Comparison of ENCODE assay signal across 8 cellular contexts in genomic region chr15:34122771-34123183, GRCh38. TPM values are rescaled to one million over a fixed set of nuclear protein-coding genes. Genes with fewer than 3 reads are reported as not detected.
DNase-seq lines count a peak whose midpoint lies in the region; ATAC-seq and TF ChIP-seq lines count a peak whose summit lies in the region.

No MANE protein-coding gene starts in this region.

- H3K4me1 ChIP-seq in smooth muscle cell (ENCODE audit: low read depth) (peaks cover 5% of the 10 kb centered on the region), GM23338 (ENCODE audit: insufficient read depth) (peaks cover 8% of the 10 kb centered on the region)

- H3K9me3 Mint-ChIP-seq in activated T-helper 1 cell treated with anti-CD3 and anti-CD28 coated beads, Interleukin-12 subunit alpha, Interleukin-12 subunit beta, Interleukin-2, Interleukin-4 antibody, amounts not matched to agents 30 ng/mL and 10 ng/mL and 1 ng/mL, durations not matched to agents 14 hours and 24 hours and 36 hours: no peaks in the 10 kb centered on the region
- H3K9me3 Mint-ChIP-seq in GM23338: peaks cover 3% of the 10 kb centered on the region; the same call in 1 of the 3 replicates

- no peaks in the 10 kb centered on the region for H3K9me2 ChIP-seq in GM23338 (ENCODE audit: insufficient read depth)

- H3K9me3 ChIP-seq in MG63 (no peaks in the 10 kb centered on the region), smooth muscle cell (replicated peaks; ENCODE audit: low read depth) (no peaks in the 10 kb centered on the region)

- H3K36me3 Mint-ChIP-seq in activated T-helper 1 cell treated with anti-CD3 and anti-CD28 coated beads, Interleukin-12 subunit alpha, Interleukin-12 subunit beta, Interleukin-2, Interleukin-4 antibody, amounts not matched to agents 30 ng/mL and 10 ng/mL and 1 ng/mL, durations not matched to agents 14 hours and 24 hours and 36 hours (ENCODE audit: low read depth): no peaks in the 10 kb centered on the region
- H3K36me3 Mint-ChIP-seq in GM23338 (ENCODE audit: low read depth): no peaks in the 10 kb centered on the region

- peaks cover 3% of the 10 kb centered on the region for H3K27me3 Mint-ChIP-seq in activated T-helper 1 cell treated with anti-CD3 and anti-CD28 coated beads, Interleukin-12 subunit alpha, Interleukin-12 subunit beta, Interleukin-2, Interleukin-4 antibody, amounts not matched to agents 30 ng/mL and 10 ng/mL and 1 ng/mL, durations not matched to agents 14 hours and 24 hours and 36 hours (ENCODE audit: insufficient read depth)
- peaks cover 2% of the 10 kb centered on the region for H3K27me3 Mint-ChIP-seq in GM23338 (ENCODE audit: insufficient read depth, low read depth, poor library complexity)

- WGBS in smooth muscle cell (ENCODE audit: low lambda C conversion rate): 7% methylated on average over 6 of the region's 6 CpGs

- no peak overlapping the region for H3K4me3 Mint-ChIP-seq in activated T-helper 1 cell treated with anti-CD3 and anti-CD28 coated beads, Interleukin-12 subunit alpha, Interleukin-12 subunit beta, Interleukin-2, Interleukin-4 antibody, amounts not matched to agents 30 ng/mL and 10 ng/mL and 1 ng/mL, durations not matched to agents 14 hours and 24 hours and 36 hours
- H3K4me3 Mint-ChIP-seq in GM23338: no peak overlapping the region

- H3K4me2 ChIP-seq in smooth muscle cell (peak overlapping the region; percentile 78), GM23338 (no peak overlapping the region)

- H3K4me1 Mint-ChIP-seq in activated T-helper 1 cell treated with anti-CD3 and anti-CD28 coated beads, Interleukin-12 subunit alpha, Interleukin-12 subunit beta, Interleukin-2, Interleukin-4 antibody, amounts not matched to agents 30 ng/mL and 10 ng/mL and 1 ng/mL, durations not matched to agents 14 hours and 24 hours and 36 hours (ENCODE audit: low read depth): no peaks in the 10 kb centered on the region
- peaks cover 8% of the 10 kb centered on the region for H3K4me1 Mint-ChIP-seq in GM23338

- H3K27me3 ChIP-seq in MG63 (no peaks in the 10 kb centered on the region), smooth muscle cell (ENCODE audit: low read depth) (no peaks in the 10 kb centered on the region), GM23338 (ENCODE audit: insufficient read depth) (no peaks in the 10 kb centered on the region)

- H3K4me3 ChIP-seq in MG63 (no peak overlapping the region), smooth muscle cell (no peak overlapping the region), GM23338 (no peak overlapping the region)

- H3K36me3 ChIP-seq in MG63: no peaks in the 10 kb centered on the region
- H3K36me3 ChIP-seq in smooth muscle cell (ENCODE audit: low read depth): no peaks in the 10 kb centered on the region
- no peaks in the 10 kb centered on the region for H3K36me3 ChIP-seq in GM23338 (ENCODE audit: insufficient read depth)

- H3K9ac ChIP-seq in smooth muscle cell (ENCODE audit: low read depth): peak overlapping the region; percentile 82

- no peak for TF ChIP-seq CTCF in smooth muscle cell (IDR thresholded peaks at IDR 0.05; ENCODE audit: borderline replicate concordance, insufficient read depth, poor library complexity, severe bottlenecking)
- no peak for TF ChIP-seq CTCF in GM23338 (conservative IDR thresholded peaks at IDR 0.05; ENCODE audit: low read depth in 2 of 2)

- DNase-seq in MG63 (peak; percentile 65), smooth muscle cell (lab: John Stamatoyannopoulos, UW; ENCODE audit: unreplicated experiment) (peak; percentile 19), GM23338 (ENCODE audit: low spot score) (no peak)
- no peak for DNase-seq in activated T-helper 1 cell treated with anti-CD3 and anti-CD28 coated beads, Interleukin-12 subunit alpha, Interleukin-12 subunit beta, Interleukin-2, Interleukin-4 antibody, amounts not matched to agents 30 ng/mL and 10 ng/mL and 1 ng/mL, durations not matched to agents 14 hours and 24 hours and 36 hours (ENCODE audit: low spot score)

- H2AFZ ChIP-seq in smooth muscle cell (ENCODE audit: low read depth) (no peak overlapping the region), GM23338 (no peak overlapping the region; the same call in 1 of the 2 replicates)

- H4K20me1 ChIP-seq in smooth muscle cell (ENCODE audit: low read depth) (no peaks in the 10 kb centered on the region), GM23338 (replicated peaks; ENCODE audit: insufficient read depth) (no peaks in the 10 kb centered on the region)

- intact Hi-C loops in activated T-helper 1 cell treated with anti-CD3 and anti-CD28 coated beads, Interleukin-12 subunit alpha, Interleukin-12 subunit beta, Interleukin-2, Interleukin-4 antibody, amounts not matched to agents 30 ng/mL and 10 ng/mL and 1 ng/mL, durations not matched to agents 14 hours and 24 hours and 36 hours (cut with micrococcal nuclease): no loop called here

- peak overlapping the region; percentile 98 for H3K27ac ChIP-seq in smooth muscle cell (ENCODE audit: low read depth)
- no peak overlapping the region for H3K27ac ChIP-seq in GM23338 (ENCODE audit: low read depth)

- H3F3A ChIP-seq in smooth muscle cell (ENCODE audit: low read depth): peaks cover 6% of the 10 kb centered on the region
- no peaks in the 10 kb centered on the region for H3F3A ChIP-seq in GM23338 (replicated peaks; ENCODE audit: low read depth)

- no peak overlapping the region for H3K27ac Mint-ChIP-seq in activated T-helper 1 cell treated with anti-CD3 and anti-CD28 coated beads, Interleukin-12 subunit alpha, Interleukin-12 subunit beta, Interleukin-2, Interleukin-4 antibody, amounts not matched to agents 30 ng/mL and 10 ng/mL and 1 ng/mL, durations not matched to agents 14 hours and 24 hours and 36 hours
- no peak overlapping the region for H3K27ac Mint-ChIP-seq in GM23338

- ATAC-seq in GM18870 (IDR thresholded peaks at IDR 0.05; ENCODE audit: unreplicated experiment): peak; percentile 47
- ATAC-seq in esophagus mucosa: peak; percentile 81
- no peak for ATAC-seq in HG02981 (IDR thresholded peaks at IDR 0.05; ENCODE audit: unreplicated experiment)
- ATAC-seq in GM23338: no peak
- ATAC-seq in GM21528 (IDR thresholded peaks at IDR 0.05; ENCODE audit: low FRiP score, unreplicated experiment): no peak

- H3K79me2 ChIP-seq in smooth muscle cell (ENCODE audit: low read depth) (no peaks in the 10 kb centered on the region), GM23338 (replicated peaks; ENCODE audit: insufficient read depth) (no peaks in the 10 kb centered on the region)

TF ChIP-seq in GM23338, 12 proteins besides CTCF, POLR2A, EP300 and RAD21:
- no peak for TF ChIP-seq NANOG (IDR thresholded peaks at IDR 0.05; ENCODE audit: borderline replicate concordance)
- TF ChIP-seq, protein P1, sequence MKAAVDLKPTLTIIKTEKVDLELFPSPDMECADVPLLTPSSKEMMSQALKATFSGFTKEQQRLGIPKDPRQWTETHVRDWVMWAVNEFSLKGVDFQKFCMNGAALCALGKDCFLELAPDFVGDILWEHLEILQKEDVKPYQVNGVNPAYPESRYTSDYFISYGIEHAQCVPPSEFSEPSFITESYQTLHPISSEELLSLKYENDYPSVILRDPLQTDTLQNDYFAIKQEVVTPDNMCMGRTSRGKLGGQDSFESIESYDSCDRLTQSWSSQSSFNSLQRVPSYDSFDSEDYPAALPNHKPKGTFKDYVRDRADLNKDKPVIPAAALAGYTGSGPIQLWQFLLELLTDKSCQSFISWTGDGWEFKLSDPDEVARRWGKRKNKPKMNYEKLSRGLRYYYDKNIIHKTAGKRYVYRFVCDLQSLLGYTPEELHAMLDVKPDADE (IDR thresholded peaks at IDR 0.05): no peak
- no peak for TF ChIP-seq EZH2 (IDR thresholded peaks at IDR 0.05; ENCODE audit: low read depth, unreplicated experiment)

RNA-seq across cellular contexts. Expression of gene PGBD4, which starts 20.9 kb away (rescaled TPM):
- 0.76 and 1.6 TPM in 2 replicates for total RNA-seq in MG63 (2014; rRNA removed; shearing (Covaris generic); ENCODE audit: low replicate concordance)
- total RNA-seq in esophagus mucosa (0.76 TPM), smooth muscle cell (0.81 and 1.3 TPM in 2 replicates)
- polyA plus RNA-seq in smooth muscle cell (0.20 and 0.62 TPM in 2 replicates), GM23338 (2016; fragmentation: Nextera tagmentation; extraction: Ambion mirVana) (0.50 and 0.61 TPM in 2 replicates)
- 3.9 TPM in 2 replicates for total RNA-seq in activated T-helper 1 cell treated with anti-CD3 and anti-CD28 coated beads, Interleukin-12 subunit alpha, Interleukin-12 subunit beta, Interleukin-2, Interleukin-4 antibody, amounts not matched to agents 30 ng/mL and 10 ng/mL and 1 ng/mL, durations not matched to agents 14 hours and 24 hours and 36 hours
- total RNA-seq in GM23338 (2014; rRNA removed; shearing (Covaris generic)): 0.39 and 0.66 TPM in 2 replicates

RNA-seq across cellular contexts. Expression of gene EMC7, which starts 21.1 kb away (rescaled TPM):
- total RNA-seq in MG63 (2014; rRNA removed; shearing (Covaris generic); ENCODE audit: low replicate concordance): 59.0 and 66.2 TPM in 2 replicates
- total RNA-seq in esophagus mucosa: 41.5 TPM
- 60.6 and 84.2 TPM in 2 replicates for total RNA-seq in smooth muscle cell
- polyA plus RNA-seq in smooth muscle cell: 201 and 218 TPM in 2 replicates
- total RNA-seq in activated T-helper 1 cell treated with anti-CD3 and anti-CD28 coated beads, Interleukin-12 subunit alpha, Interleukin-12 subunit beta, Interleukin-2, Interleukin-4 antibody, amounts not matched to agents 30 ng/mL and 10 ng/mL and 1 ng/mL, durations not matched to agents 14 hours and 24 hours and 36 hours: 77.1 and 81.3 TPM in 2 replicates
- total RNA-seq in GM23338 (2014; rRNA removed; shearing (Covaris generic)): 18.3 and 26.2 TPM in 2 replicates
- polyA plus RNA-seq in GM23338 (2016; fragmentation: Nextera tagmentation; extraction: Ambion mirVana): 50.0 and 55.1 TPM in 2 replicates

Comparison
In these comparisons a context has a peak if more than half of its experiments do, and no peak if none do; other contexts are left out.
1. ATAC-seq: peak in GM18870 (single experiment) and esophagus mucosa (single experiment); none in HG02981 (single experiment), GM23338 (single experiment) and GM21528 (single experiment).
2. DNase-seq: peak in MG63 (single experiment) and smooth muscle cell (single experiment); none in activated T-helper 1 cell treated with anti-CD3 and anti-CD28 coated beads, Interleukin-12 subunit alpha, Interleukin-12 subunit beta, Interleukin-2, Interleukin-4 antibody, amounts not matched to agents 30 ng/mL and 10 ng/mL and 1 ng/mL, durations not matched to agents 14 hours and 24 hours and 36 hours (single experiment) and GM23338 (single experiment).